25 cellular contexts compared by ENCODE assay signal in genomic region chr21:33622253-33622652, GRCh38.
"Had no signal": no experiment of that assay in that cellular context is flagged by ENCODE, and none has a peak within 500 bp of the region (broad histone marks: within the 10 kb centered on the region; RNA-seq: fewer than 3 reads in every experiment).

No MANE protein-coding gene starts in this region.

- H3K27me3 ChIP-seq: ovary, sigmoid colon, spleen, testis, tibial artery had no signal

- H3K9me3 Mint-ChIP-seq: naive thymus-derived CD8-positive, alpha-beta T cell; stimulated activated memory B cell treated with anti-CD40 and anti-IgM and Interleukin-4, amounts not matched to agents 10 μg/mL and 1 μg/mL and 100 μg/mL, for 72 hours had no signal

- H3K27ac Mint-ChIP-seq: effector memory CD8-positive, alpha-beta T cell; nephron progenitor cell; stimulated activated memory B cell treated with anti-CD40 and anti-IgM and Interleukin-4, amounts not matched to agents 10 μg/mL and 1 μg/mL and 100 μg/mL, for 72 hours; type B pancreatic cell had no signal

- H3K27me3 Mint-ChIP-seq: effector memory CD8-positive, alpha-beta T cell; naive thymus-derived CD8-positive, alpha-beta T cell; stimulated activated memory B cell treated with anti-CD40 and anti-IgM and Interleukin-4, amounts not matched to agents 10 μg/mL and 1 μg/mL and 100 μg/mL, for 72 hours; type B pancreatic cell had no signal

- DNase-seq: cerebellar nuclear complex; cortex of kidney; effector memory CD8-positive, alpha-beta T cell; hypothalamus; islet precursor cell; kidney glomerular epithelial cell; left ventricle myocardium superior; lower lobe of right lung; naive thymus-derived CD8-positive, alpha-beta T cell; nephron progenitor cell; occipital lobe; ovary; posterior cingulate gyrus; psoas muscle; right cardiac atrium; sigmoid colon; spleen; stimulated activated CD4-positive, alpha-beta T cell treated with anti-CD3 and anti-CD28 coated beads, Interleukin-4, amount 100 ng/mL, for 4 hours; stimulated activated naive CD8-positive, alpha-beta T cell treated with anti-CD3 and anti-CD28 coated beads, Interleukin-15, Interleukin-2, amounts not matched to agents 100 U/mL and 50 U/mL, for 24 hours; substantia nigra; testis; tibial artery had no signal

- H3K4me3 ChIP-seq: lower lobe of right lung, ovary, psoas muscle, sigmoid colon, spleen, testis, tibial artery had no signal

- H3K4me1 Mint-ChIP-seq: stimulated activated memory B cell treated with anti-CD40 and anti-IgM and Interleukin-4, amounts not matched to agents 10 μg/mL and 1 μg/mL and 100 μg/mL, for 72 hours had no signal

- H3K9me3 ChIP-seq: lower lobe of right lung, ovary, psoas muscle, sigmoid colon, spleen, testis, tibial artery had no signal

- ATAC-seq: effector memory CD8-positive, alpha-beta T cell; left ventricle myocardium superior; lower lobe of right lung; naive thymus-derived CD8-positive, alpha-beta T cell; psoas muscle; right cardiac atrium; stimulated activated memory B cell treated with anti-CD40 and anti-IgM and Interleukin-4, amounts not matched to agents 10 μg/mL and 1 μg/mL and 100 μg/mL, for 72 hours; stimulated activated naive CD8-positive, alpha-beta T cell treated with anti-CD3 and anti-CD28 coated beads, Interleukin-15, Interleukin-2, amounts not matched to agents 100 U/mL and 50 U/mL, for 24 hours had no signal

- H3K27ac ChIP-seq: lower lobe of right lung, ovary, psoas muscle, sigmoid colon, spleen, testis, tibial artery had no signal

- H3K4me1 ChIP-seq: lower lobe of right lung, psoas muscle, sigmoid colon, testis, tibial artery had no signal

- FAIRE-seq: frontal cortex had no signal

- H3K36me3 ChIP-seq: ovary had no signal

- H3K4me3 Mint-ChIP-seq: effector memory CD8-positive, alpha-beta T cell; naive thymus-derived CD8-positive, alpha-beta T cell; nephron progenitor cell; stimulated activated memory B cell treated with anti-CD40 and anti-IgM and Interleukin-4, amounts not matched to agents 10 μg/mL and 1 μg/mL and 100 μg/mL, for 72 hours; type B pancreatic cell had no signal
